Comparison of ENCODE assay signal across 8 cellular contexts in genomic region chr17:4499431-4500187, GRCh38. TPM values are rescaled to one million over a fixed set of nuclear protein-coding genes. Genes with fewer than 3 reads are reported as not detected.
DNase-seq lines count a peak whose midpoint lies in the region; ATAC-seq and TF ChIP-seq lines count a peak whose summit lies in the region.

No MANE protein-coding gene starts in this region.

- H3K14ac ChIP-seq in trophoblast cell (ENCODE audit: low read length): peak overlapping the region; percentile 88

- peaks cover 47% of the 10 kb centered on the region for H3K79me1 ChIP-seq in trophoblast cell (ENCODE audit: low read length)

- peak overlapping the region; percentile 56 for H3K18ac ChIP-seq in trophoblast cell (ENCODE audit: low read length)

- DNase-seq in SKM-1 treated with dmso at 0.1 percent for 144 hours (lab: John Stamatoyannopoulos, UW; ENCODE audit: unreplicated experiment): peak; percentile 30
- DNase-seq in SKM-1 (lab: John Stamatoyannopoulos, UW; ENCODE audit: unreplicated experiment): no peak
- peak; percentile 46 for DNase-seq in activated CD8-positive, alpha-beta T cell treated with anti-CD3 and anti-CD28 coated beads for 36 hours
- peak in 2 of 5 donors; percentile 37 to 52 for DNase-seq in heart left ventricle
- no peak for DNase-seq in trophoblast cell
- no peak for DNase-seq in GM19238 (ENCODE audit: insufficient read length, low spot score)

- WGBS in heart left ventricle, 4 donors: 1 to 3% (median 1%) methylated on average over 38 to 53 of the region's 53 CpGs
- WGBS in trophoblast cell (ENCODE audit: extremely low coverage, insufficient coverage, insufficient read length): no CpG with 5 or more reads among the region's 53 CpGs

- H3K9ac ChIP-seq in trophoblast cell (ENCODE audit: low read length): peak overlapping the region; percentile 96

- H2BK5ac ChIP-seq in trophoblast cell (ENCODE audit: low read depth, low read length, poor library complexity): peak overlapping the region; percentile 73

- peak overlapping the region; percentile 69 for H2BK120ac ChIP-seq in trophoblast cell (ENCODE audit: insufficient read depth, low read length, poor library complexity)

- POLR2A ChIA-PET in activated CD8-positive, alpha-beta T cell treated with anti-CD3 and anti-CD28 coated beads for 36 hours (lab: Charles Lee): interaction anchor here (0.9 to 1.5 kb wide), 3 partner anchors 10 to 79 kb away, joined by 3 to 7 read pairs (median 3); no protein-coding TSS in a partner anchor

- CTCF ChIA-PET in activated CD8-positive, alpha-beta T cell treated with anti-CD3 and anti-CD28 coated beads for 36 hours (lab: Charles Lee): interaction anchor here (1.0 to 2.0 kb wide), 3 partner anchors 15 to 79 kb away, joined by 6 to 7 read pairs (median 6); no protein-coding TSS in a partner anchor

- H3K36me3 ChIP-seq in heart left ventricle: no peaks in the 10 kb centered on the region
- H3K36me3 ChIP-seq in trophoblast cell (ENCODE audit: control insufficient read depth in 1 of 2, insufficient read depth in 2 of 2, low read length in 2 of 2): peaks cover 13 to 14% of the 10 kb centered on the region in 2 experiments

- no peaks in the 10 kb centered on the region for H3K9me3 Mint-ChIP-seq in activated CD8-positive, alpha-beta T cell treated with anti-CD3 and anti-CD28 coated beads for 36 hours

- no peak overlapping the region for H3K27ac Mint-ChIP-seq in activated CD8-positive, alpha-beta T cell treated with anti-CD3 and anti-CD28 coated beads for 36 hours

- peaks cover 2 to 62% (median 32%) of the 10 kb centered on the region in 12 donors for H3K4me1 ChIP-seq in heart left ventricle
- H3K4me1 ChIP-seq in trophoblast cell (ENCODE audit: control insufficient read depth in 1 of 2, insufficient read depth in 2 of 2, low read length in 2 of 2): peaks cover 47 to 54% of the 10 kb centered on the region in 2 experiments

- peak overlapping the region; percentile 72 for H4K8ac ChIP-seq in trophoblast cell (ENCODE audit: low read depth, low read length)

- H3K27me3 Mint-ChIP-seq in activated CD8-positive, alpha-beta T cell treated with anti-CD3 and anti-CD28 coated beads for 36 hours: peaks cover 28% of the 10 kb centered on the region

- peak overlapping the region; percentile 26 to 82 (median 72) for H3K27ac ChIP-seq in heart left ventricle
- peak overlapping the region; percentile 34 for H3K27ac ChIP-seq in trophoblast cell (ENCODE audit: low read depth, low read length)

- no peaks in the 10 kb centered on the region for H3K36me3 Mint-ChIP-seq in activated CD8-positive, alpha-beta T cell treated with anti-CD3 and anti-CD28 coated beads for 36 hours (ENCODE audit: low read depth)

- peak; percentile 32 for ATAC-seq in activated CD8-positive, alpha-beta T cell treated with anti-CD3 and anti-CD28 coated beads for 36 hours
- ATAC-seq in heart left ventricle (peak in 3 of 4 donors; percentile 16 to 59 (median 33)), GM18868 (IDR thresholded peaks at IDR 0.05; ENCODE audit: unreplicated experiment) (no peak), GM18502 (IDR thresholded peaks at IDR 0.05; ENCODE audit: poor library complexity, unreplicated experiment) (no peak)

- H2AK5ac ChIP-seq in trophoblast cell (ENCODE audit: low read length): peak overlapping the region; percentile 50

- peak overlapping the region; percentile 93 for H3K4me2 ChIP-seq in trophoblast cell (ENCODE audit: low read length)

- H3K4ac ChIP-seq in trophoblast cell (ENCODE audit: low read depth, low read length): peak overlapping the region; percentile 97

- H3K27me3 ChIP-seq in heart left ventricle: peaks cover 0 to 33% (median 0%) of the 10 kb centered on the region in 9 donors
- H3K27me3 ChIP-seq in trophoblast cell (ENCODE audit: insufficient read depth, low read length): no peaks in the 10 kb centered on the region

- peak overlapping the region; percentile 19 for H2BK12ac ChIP-seq in trophoblast cell (ENCODE audit: low read length)

- H3K9me3 ChIP-seq in heart left ventricle: no peaks in the 10 kb centered on the region
- H3K9me3 ChIP-seq in trophoblast cell (ENCODE audit: insufficient read depth, low read depth, low read length): no peaks in the 10 kb centered on the region

- H3K79me2 ChIP-seq in trophoblast cell (ENCODE audit: control insufficient read depth, insufficient read depth, low read length, poor library complexity): peaks cover 40% of the 10 kb centered on the region

- no peak overlapping the region for H3K23ac ChIP-seq in trophoblast cell (ENCODE audit: low read length)

- H4K12ac ChIP-seq in trophoblast cell (ENCODE audit: low read depth, low read length): no peak overlapping the region

- H3K4me3 Mint-ChIP-seq in activated CD8-positive, alpha-beta T cell treated with anti-CD3 and anti-CD28 coated beads for 36 hours: peak overlapping the region; percentile 71

- peak overlapping the region; percentile 86 for H4K91ac ChIP-seq in trophoblast cell (ENCODE audit: low read depth, low read length)

- H3K4me1 Mint-ChIP-seq in activated CD8-positive, alpha-beta T cell treated with anti-CD3 and anti-CD28 coated beads for 36 hours (ENCODE audit: low read depth): peaks cover 27% of the 10 kb centered on the region

- intact Hi-C loops in activated CD8-positive, alpha-beta T cell treated with anti-CD3 and anti-CD28 coated beads for 36 hours (cut with micrococcal nuclease): no loop called here
- intact Hi-C loops in heart left ventricle (cut with DNase I): loop anchor here in 6 of 10 donors (5.0 to 10.0 kb wide), 5 partner anchors 38 to 77 kb away; partner anchors contain the start of gene SPNS3 (in 1 of the 6)

- TF ChIP-seq POLR2A in heart left ventricle (IDR thresholded peaks at IDR 0.05): no peak

- H3K4me3 ChIP-seq in heart left ventricle: peak overlapping the region; percentile 18 to 75 (median 62)
- H3K4me3 ChIP-seq in trophoblast cell (ENCODE audit: low read depth, low read length): peak overlapping the region; percentile 88

- H2AFZ ChIP-seq in trophoblast cell (ENCODE audit: insufficient read depth, low read length, poor library complexity): peak overlapping the region; percentile 57

- TF ChIP-seq CTCF in activated CD8-positive, alpha-beta T cell treated with anti-CD3 and anti-CD28 coated beads for 36 hours (IDR thresholded peaks at IDR 0.05): no peak
- no peak for TF ChIP-seq CTCF in heart left ventricle (IDR thresholded peaks at IDR 0.05)

RNA-seq across cellular contexts. Expression of gene SPNS2, which starts 0.9 kb away (rescaled TPM):
- 1 to 10 TPM in 1 of 2 experiments, under 1 TPM in 1; 0.95 to 1.2 TPM for total RNA-seq in activated CD8-positive, alpha-beta T cell treated with anti-CD3 and anti-CD28 coated beads for 36 hours
- total RNA-seq in heart left ventricle: 10 to 100 TPM in 7 of 9 donors, 1 to 10 TPM in 2; 6.4 to 20.4 (median 11.4) TPM
- 10 to 100 TPM; 13.7 to 22.0 TPM for polyA plus RNA-seq in heart left ventricle
- polyA plus RNA-seq in trophoblast cell (2013): 153 and 164 TPM in 2 replicates

RNA-seq across cellular contexts. Expression of gene MYBBP1A, which starts 55.6 kb away (rescaled TPM):
- total RNA-seq in activated CD8-positive, alpha-beta T cell treated with anti-CD3 and anti-CD28 coated beads for 36 hours: 100 to 1,000 TPM; 104 to 107 TPM
- total RNA-seq in heart left ventricle: 10 to 100 TPM; 17.4 to 34.8 (median 24.4) TPM
- 10 to 100 TPM; 15.5 to 27.8 TPM for polyA plus RNA-seq in heart left ventricle
- polyA plus RNA-seq in trophoblast cell (2013): 12.1 and 12.4 TPM in 2 replicates

Comparison
In these comparisons a context has a peak if more than half of its experiments do, and no peak if none do; other contexts are left out.
1. DNase-seq: peak in SKM-1 treated with dmso at 0.1 percent for 144 hours (single experiment) and activated CD8-positive, alpha-beta T cell treated with anti-CD3 and anti-CD28 coated beads for 36 hours (single experiment); none in SKM-1 (single experiment), trophoblast cell (0 of 2) and GM19238 (single experiment).
2. ATAC-seq: peak in activated CD8-positive, alpha-beta T cell treated with anti-CD3 and anti-CD28 coated beads for 36 hours (single experiment) and heart left ventricle (3 of 4); none in GM18868 (single experiment) and GM18502 (single experiment).